ENCODE assay signal across 28 cellular contexts in genomic region chr3:190692256-190692655, GRCh38.
"Had no signal": no experiment of that assay in that cellular context is flagged by ENCODE, and none has a peak within 500 bp of the region (broad histone marks: within the 10 kb centered on the region; RNA-seq: fewer than 3 reads in every experiment).

No MANE protein-coding gene starts in this region.

- H3K4me3 ChIP-seq: cardiac muscle cell, colonic mucosa, gastroesophageal sphincter, psoas muscle, right atrium auricular region, thoracic aorta, uterus had no signal

- H3K79me2 ChIP-seq: parathyroid adenoma had no signal

- H3K27me3 ChIP-seq: cardiac muscle cell, colonic mucosa, gastroesophageal sphincter, right atrium auricular region, uterus had no signal

- H3K9me3 ChIP-seq: colonic mucosa, gastroesophageal sphincter, psoas muscle, right atrium auricular region, thoracic aorta, uterus had no signal

- H3K36me3 ChIP-seq: cardiac muscle cell, colonic mucosa, gastroesophageal sphincter, right atrium auricular region, thoracic aorta had no signal

- H3K27ac ChIP-seq: cardiac muscle cell, colonic mucosa, gastroesophageal sphincter, parathyroid adenoma, psoas muscle, right atrium auricular region, thoracic aorta, uterus had no signal

- DNase-seq: activated CD4-positive, alpha-beta T cell treated with anti-CD3 and anti-CD28 coated beads, Interleukin-2, amount 50 U/mL, for 1 hour; activated CD4-positive, CD25-positive, alpha-beta regulatory T cell treated with anti-CD3 and anti-CD28 coated beads, Interleukin-2, amount 50 U/mL, for 72 hours; activated CD8-positive, alpha-beta memory T cell treated with anti-CD3 and anti-CD28 coated beads, Interleukin-2, amount 10 ng/mL, durations not matched to agents 7 days and 5 days; activated CD8-positive, alpha-beta T cell treated with anti-CD3 and anti-CD28 coated beads for 36 hours; activated effector memory CD4-positive, alpha-beta T cell treated with Interleukin-2 at 50 U/mL for 16 hours; activated naive CD4-positive, alpha-beta T cell treated with Interleukin-2 at 50 U/mL for 16 hours; anterior cingulate cortex; cerebellar nuclear complex; colonic mucosa; effector CD8-positive, alpha-beta T cell; erythroblast; hippocampal formation; immature natural killer cell; kidney; naive thymus-derived CD8-positive, alpha-beta T cell; occipital lobe; psoas muscle; stimulated activated CD4-positive, alpha-beta T cell treated with anti-CD3 and anti-CD28 coated beads, Interleukin-15, amount 100 ng/mL, for 24 hours; stimulated activated CD4-positive, alpha-beta T cell treated with anti-CD3 and anti-CD28 coated beads, Interleukin-2, amount 100 ng/mL, for 24 hours; stimulated activated naive CD4-positive, alpha-beta T cell treated with Interleukin-2 at 50 U/mL for 16 hours; T-helper 17 cell; T1000; uterus had no signal

- H3K4me1 ChIP-seq: colonic mucosa, gastroesophageal sphincter, parathyroid adenoma, right atrium auricular region, uterus had no signal

- H2AFZ ChIP-seq: parathyroid adenoma had no signal
